ENCODE assay signal across 11 cellular contexts in the genomic region with DNA sequence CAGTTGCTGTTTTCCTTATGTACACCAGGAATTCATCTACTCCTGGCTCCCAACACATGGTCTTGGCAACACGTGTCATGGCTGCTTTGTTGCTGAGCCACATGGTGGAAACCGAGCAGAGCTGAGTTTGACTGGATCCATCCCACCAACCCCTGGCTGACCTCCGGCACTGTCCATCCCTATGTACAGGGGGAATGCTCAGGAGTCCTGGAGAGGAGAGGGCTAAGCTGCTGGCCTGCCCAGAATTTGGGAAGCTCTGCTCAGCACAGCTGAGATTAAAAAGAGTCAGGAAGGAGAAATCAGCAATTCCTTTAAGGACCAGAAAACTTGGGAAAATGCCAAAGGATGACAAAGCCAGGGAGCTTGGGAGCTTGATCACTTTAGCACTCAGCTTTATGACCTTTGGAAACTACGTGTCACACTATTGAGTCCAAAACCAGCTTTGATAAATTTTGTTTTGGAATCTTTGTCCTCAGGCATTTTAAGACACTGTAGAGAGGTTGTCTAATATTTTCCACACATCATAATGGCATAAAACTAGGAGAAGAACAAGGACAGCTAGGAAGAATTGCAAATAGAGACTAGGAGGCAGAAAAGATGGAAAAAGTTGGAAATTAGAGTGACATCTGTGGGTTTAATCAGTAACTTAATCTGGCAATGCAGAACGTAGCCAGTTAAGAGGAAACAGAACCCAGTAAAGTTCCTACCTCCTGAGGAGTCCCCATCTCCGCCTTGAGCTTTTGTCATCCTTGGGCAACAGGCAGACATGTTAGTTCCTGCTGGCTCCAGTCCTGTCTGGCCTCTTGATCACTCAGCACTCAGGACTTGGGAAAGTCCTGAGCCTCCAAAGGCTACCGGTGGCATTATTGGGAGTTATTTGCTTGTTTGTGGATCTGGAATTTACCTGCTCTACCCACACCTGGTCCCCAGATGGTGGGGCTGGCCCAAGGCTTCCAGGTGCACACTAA.
A peak's percentile ranks its signal among the peaks of the same experiment; 100 is the strongest.
DNase-seq lines count a peak whose midpoint lies in the region; FAIRE-seq and TF ChIP-seq lines count a peak whose summit lies in the region.
"Had no signal": no experiment of that assay in that cellular context is flagged by ENCODE, and none has a peak within 500 bp of the region (broad histone marks: within the 10 kb centered on the region; RNA-seq: fewer than 3 reads in every experiment).

No MANE protein-coding gene starts in this region.

- H3K4me1 ChIP-seq in ACC112 (ENCODE audit: control insufficient read depth, insufficient read depth, low read length, unreplicated experiment) (peaks cover 45% of the 10 kb centered on the region), endothelial cell of umbilical vein (ENCODE audit: control insufficient read depth, extremely low read depth, insufficient read depth, low read length) (peaks cover 27% of the 10 kb centered on the region)

- H3K4me3 ChIP-seq in ACC112 (ENCODE audit: low read depth, low read length) (no peak overlapping the region), MG63 (no peak overlapping the region), endothelial cell of umbilical vein (replicated peaks in 1 of 3; ENCODE audit: insufficient read depth in 1 of 3, low read depth in 1 of 3, low read length in 3 of 3) (no peak overlapping the region)
- H3K4me3 ChIP-seq: HAP-1 had no signal

- dilution Hi-C loops in endothelial cell of umbilical vein (cut with MboI; ENCODE audit: extremely low pct_ligation_motif_present, low sequenced_read_pairs) = no loop called here

- no peak for TF ChIP-seq CTCF in endothelial cell of umbilical vein (IDR thresholded peaks at IDR 0.05; ENCODE audit: extremely low read depth in 1 of 2, insufficient read depth in 1 of 2, low read depth in 1 of 2, low read length in 2 of 2)

- H2AFZ ChIP-seq in ACC112 (ENCODE audit: low read length, unreplicated experiment) = peak overlapping the region; percentile 58
- peak overlapping the region; percentile 37 for H2AFZ ChIP-seq in endothelial cell of umbilical vein (ENCODE audit: low read depth, low read length)

- H4K20me1 ChIP-seq in endothelial cell of umbilical vein (replicated peaks; ENCODE audit: control insufficient read depth, extremely low read depth, insufficient read depth, low read length) = no peaks in the 10 kb centered on the region

- no peak for TF ChIP-seq POLR2A in endothelial cell of umbilical vein (IDR thresholded peaks at IDR 0.05; ENCODE audit: low read depth, low read length)

- no peak overlapping the region for H3K4me2 ChIP-seq in endothelial cell of umbilical vein (ENCODE audit: insufficient read depth, low read length)

- FAIRE-seq in endothelial cell of umbilical vein (lab: Jason Lieb, UNC) = no peak

- H3K79me2 ChIP-seq in ACC112 (ENCODE audit: control insufficient read depth, insufficient read depth, low read length, unreplicated experiment) (no peaks in the 10 kb centered on the region), endothelial cell of umbilical vein (ENCODE audit: control insufficient read depth, insufficient read depth, low read length) (no peaks in the 10 kb centered on the region)

- BruUV-seq in endothelial cell of umbilical vein (replicated peaks; lab: Mats Ljungman, UMichigan) = no TSS peak

- no peaks in the 10 kb centered on the region for H3K9me1 ChIP-seq in endothelial cell of umbilical vein (replicated peaks; ENCODE audit: control insufficient read depth, extremely low read depth, insufficient read depth, low read length)

- H3K9me3 ChIP-seq in MG63 (no peaks in the 10 kb centered on the region), endothelial cell of umbilical vein (replicated peaks; ENCODE audit: control insufficient read depth, insufficient read depth, low read length) (no peaks in the 10 kb centered on the region)
- H3K9me3 ChIP-seq: HAP-1 had no signal

- POLR2A ChIA-PET in endothelial cell of umbilical vein (lab: Charles Lee) = no interaction called here

- DNase-seq in MG63 = peak; percentile 77
- DNase-seq in endothelial cell of umbilical vein (ENCODE audit: low read depth, low spot score) = peak; percentile 40
- peak; percentile 38 for DNase-seq in mucosa of gallbladder (ENCODE audit: low spot score)
- no peak for DNase-seq in NCI-H1092 treated with DMSO at 0.1 percent for 48 hours (lab: John Stamatoyannopoulos, UW)
- DNase-seq in caudate nucleus (lab: John Stamatoyannopoulos, UW) = no peak
- no peak for DNase-seq in T-helper 1 cell
- no peak for DNase-seq in NCI-H2227 treated with DMSO at 0.1 percent for 48 hours (lab: John Stamatoyannopoulos, UW)
- DNase-seq: activated naive CD4-positive, alpha-beta T cell treated with anti-CD3 and anti-CD28 coated beads, Interleukin-2, amount 50 U/mL, for 16 hours; CD8-positive, alpha-beta memory T cell had no signal

- intact Hi-C loops in endothelial cell of umbilical vein (cut with micrococcal nuclease) = no loop called here

- CTCF ChIA-PET in endothelial cell of umbilical vein (lab: Charles Lee) = interaction anchor here (1.1 to 1.5 kb wide), 2 partner anchors 16 to 94 kb away, joined by 3 to 4 read pairs; no protein-coding TSS in a partner anchor

- H3K27me3 ChIP-seq in ACC112 (ENCODE audit: insufficient read depth, low read length) (no peaks in the 10 kb centered on the region), MG63 (no peaks in the 10 kb centered on the region), endothelial cell of umbilical vein (ENCODE audit: control insufficient read depth in 2 of 2, insufficient read depth in 2 of 2, low read length in 2 of 2) (no peaks in the 10 kb centered on the region)

- H3K36me3 ChIP-seq in ACC112 (ENCODE audit: insufficient read depth, low read length) = no peaks in the 10 kb centered on the region
- H3K36me3 ChIP-seq in MG63 = no peaks in the 10 kb centered on the region
- H3K36me3 ChIP-seq in endothelial cell of umbilical vein (ENCODE audit: control insufficient read depth in 2 of 2, extremely low read depth in 1 of 2, insufficient read depth in 2 of 2, low read length in 2 of 2) = no peaks in the 10 kb centered on the region
- H3K36me3 ChIP-seq: HAP-1 had no signal

- H3K9ac ChIP-seq in endothelial cell of umbilical vein (replicated peaks; ENCODE audit: extremely low read depth, insufficient read depth, low read length) = no peak overlapping the region

- H3K27ac ChIP-seq in ACC112 (ENCODE audit: low read depth, low read length) (peak overlapping the region; percentile 62), endothelial cell of umbilical vein (ENCODE audit: insufficient read depth, low read depth, low read length) (no peak overlapping the region), caudate nucleus (ENCODE audit: low read depth, low read length) (no peak overlapping the region)

TF ChIP-seq in endothelial cell of umbilical vein, 7 proteins besides CTCF, POLR2A, EP300 and RAD21:
- TF ChIP-seq FOS (IDR thresholded peaks at IDR 0.05; ENCODE audit: borderline replicate concordance, insufficient read depth, low read length) (peak; percentile 19), POLR2AphosphoS5 (IDR thresholded peaks at IDR 0.05; ENCODE audit: insufficient read depth, low read depth, low read length) (no peak)
- TF ChIP-seq, protein P1, sequence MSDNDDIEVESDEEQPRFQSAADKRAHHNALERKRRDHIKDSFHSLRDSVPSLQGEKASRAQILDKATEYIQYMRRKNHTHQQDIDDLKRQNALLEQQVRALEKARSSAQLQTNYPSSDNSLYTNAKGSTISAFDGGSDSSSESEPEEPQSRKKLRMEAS (IDR thresholded peaks at IDR 0.05; ENCODE audit: insufficient read depth, insufficient read length) = peak; percentile 20

Comparison
In these comparisons a context has a peak if more than half of its experiments do, and no peak if none do; other contexts are left out.
1. DNase-seq: peak in MG63 (single experiment), endothelial cell of umbilical vein (single experiment) and mucosa of gallbladder (single experiment); none in NCI-H1092 treated with DMSO at 0.1 percent for 48 hours (single experiment), caudate nucleus (0 of 61), T-helper 1 cell (0 of 5) and NCI-H2227 treated with DMSO at 0.1 percent for 48 hours (single experiment).